Comparison of ENCODE assay signal across 2 cellular contexts in the genomic region with DNA sequence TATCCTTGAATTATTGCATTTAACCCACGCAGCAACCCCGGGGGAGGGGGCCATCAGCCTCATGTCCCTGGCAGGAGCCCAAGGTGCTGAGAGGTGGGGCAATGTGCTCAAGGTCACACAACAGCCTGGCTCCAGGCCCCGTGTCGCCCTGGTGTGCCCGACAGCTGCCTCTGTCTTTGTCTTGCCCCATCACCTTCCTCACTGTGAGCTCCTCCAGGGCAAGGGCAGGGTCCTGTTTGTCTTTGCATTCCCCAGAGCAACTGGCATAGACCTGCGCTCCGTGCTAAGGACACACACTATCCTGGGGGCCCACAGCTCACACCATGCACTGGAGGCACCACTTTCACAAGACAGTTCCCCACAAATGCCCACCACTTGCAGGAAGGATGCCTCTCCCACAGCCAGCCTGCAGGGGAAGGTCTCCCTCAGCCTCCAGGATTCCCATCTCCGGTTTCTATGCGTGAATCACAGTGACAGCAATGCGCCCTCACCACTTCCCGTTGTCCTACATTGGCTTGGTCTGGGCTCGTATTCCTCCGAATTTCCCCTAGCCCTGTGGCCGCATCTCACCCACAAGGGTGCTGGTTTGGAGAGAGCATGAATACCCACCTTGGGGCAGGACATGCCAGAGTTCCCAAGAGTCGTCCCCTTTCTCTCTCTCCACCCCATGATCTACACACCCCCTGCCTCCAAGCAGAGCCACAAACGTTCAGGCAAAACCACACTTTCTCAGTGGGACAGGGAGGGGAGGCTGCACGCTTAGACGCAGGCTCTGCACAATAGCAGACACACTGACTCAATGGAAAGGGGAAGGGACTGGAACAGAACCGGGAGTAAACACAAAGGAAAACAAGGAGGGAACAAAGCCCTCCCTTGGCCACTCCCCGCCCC.
TF ChIP-seq lines count a peak whose summit lies in the region.

No MANE protein-coding gene starts in this region.

TF ChIP-seq in HEK293, 187 proteins besides CTCF, POLR2A, EP300 and RAD21 (continued from another document and continues in another):
- TF ChIP-seq, protein P1, sequence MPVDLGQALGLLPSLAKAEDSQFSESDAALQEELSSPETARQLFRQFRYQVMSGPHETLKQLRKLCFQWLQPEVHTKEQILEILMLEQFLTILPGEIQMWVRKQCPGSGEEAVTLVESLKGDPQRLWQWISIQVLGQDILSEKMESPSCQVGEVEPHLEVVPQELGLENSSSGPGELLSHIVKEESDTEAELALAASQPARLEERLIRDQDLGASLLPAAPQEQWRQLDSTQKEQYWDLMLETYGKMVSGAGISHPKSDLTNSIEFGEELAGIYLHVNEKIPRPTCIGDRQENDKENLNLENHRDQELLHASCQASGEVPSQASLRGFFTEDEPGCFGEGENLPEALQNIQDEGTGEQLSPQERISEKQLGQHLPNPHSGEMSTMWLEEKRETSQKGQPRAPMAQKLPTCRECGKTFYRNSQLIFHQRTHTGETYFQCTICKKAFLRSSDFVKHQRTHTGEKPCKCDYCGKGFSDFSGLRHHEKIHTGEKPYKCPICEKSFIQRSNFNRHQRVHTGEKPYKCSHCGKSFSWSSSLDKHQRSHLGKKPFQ (tag by site-specific recombination; IDR thresholded peaks at IDR 0.05) = no peak
- TF ChIP-seq ZNF560 (tag by site-specific recombination; IDR thresholded peaks at IDR 0.05; ENCODE audit: borderline replicate concordance) (no peak), ZNF133 (tag by site-specific recombination; IDR thresholded peaks at IDR 0.05) (no peak), ZNF169 (tag by site-specific recombination; IDR thresholded peaks at IDR 0.05) (no peak), ZNF266 (tag by site-specific recombination; IDR thresholded peaks at IDR 0.05; ENCODE audit: low read depth) (no peak), HOXD13 (CRISPR knock-in tag; IDR thresholded peaks at IDR 0.05; ENCODE audit: borderline replicate concordance) (no peak), ZFP41 (tag by site-specific recombination; IDR thresholded peaks at IDR 0.05; ENCODE audit: borderline replicate concordance) (no peak), ZNF394 (tag by site-specific recombination; IDR thresholded peaks at IDR 0.05; ENCODE audit: borderline replicate concordance) (no peak), ZNF621 (tag by site-specific recombination; IDR thresholded peaks at IDR 0.05) (no peak), ZNF311 (tag by site-specific recombination; IDR thresholded peaks at IDR 0.05; ENCODE audit: borderline replicate concordance) (no peak), ZNF677 (tag by site-specific recombination; IDR thresholded peaks at IDR 0.05) (no peak), ZNF174 (tag by site-specific recombination; IDR thresholded peaks at IDR 0.05) (no peak), SALL2 (tag by site-specific recombination; IDR thresholded peaks at IDR 0.05; ENCODE audit: borderline replicate concordance) (no peak), ZEB2 (tag by site-specific recombination; IDR thresholded peaks at IDR 0.05) (no peak), ZNF837 (tag by site-specific recombination; IDR thresholded peaks at IDR 0.05) (no peak), ZNF549 (tag by site-specific recombination; IDR thresholded peaks at IDR 0.05) (no peak), ZNF214 (tag by site-specific recombination; IDR thresholded peaks at IDR 0.05; ENCODE audit: borderline replicate concordance) (no peak), ZNF747 (tag by site-specific recombination; IDR thresholded peaks at IDR 0.05) (no peak), ZNF585B (tag by site-specific recombination; IDR thresholded peaks at IDR 0.05) (no peak), ZNF292 (tag by site-specific recombination; IDR thresholded peaks at IDR 0.05; ENCODE audit: borderline replicate concordance, low read depth) (no peak), ZNF274 (IDR thresholded peaks at IDR 0.05; ENCODE audit: low read length) (no peak), ZNF274 (tag by site-specific recombination; IDR thresholded peaks at IDR 0.05; ENCODE audit: borderline replicate concordance) (no peak), BCL11A (tag by site-specific recombination; IDR thresholded peaks at IDR 0.05; ENCODE audit: low read depth) (no peak)
- TF ChIP-seq, protein P2, sequence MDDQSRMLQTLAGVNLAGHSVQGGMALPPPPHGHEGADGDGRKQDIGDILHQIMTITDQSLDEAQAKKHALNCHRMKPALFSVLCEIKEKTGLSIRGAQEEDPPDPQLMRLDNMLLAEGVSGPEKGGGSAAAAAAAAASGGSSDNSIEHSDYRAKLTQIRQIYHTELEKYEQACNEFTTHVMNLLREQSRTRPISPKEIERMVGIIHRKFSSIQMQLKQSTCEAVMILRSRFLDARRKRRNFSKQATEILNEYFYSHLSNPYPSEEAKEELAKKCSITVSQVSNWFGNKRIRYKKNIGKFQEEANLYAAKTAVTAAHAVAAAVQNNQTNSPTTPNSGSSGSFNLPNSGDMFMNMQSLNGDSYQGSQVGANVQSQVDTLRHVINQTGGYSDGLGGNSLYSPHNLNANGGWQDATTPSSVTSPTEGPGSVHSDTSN (CRISPR knock-in tag; IDR thresholded peaks at IDR 0.05) = no peak
- TF ChIP-seq, protein P3, sequence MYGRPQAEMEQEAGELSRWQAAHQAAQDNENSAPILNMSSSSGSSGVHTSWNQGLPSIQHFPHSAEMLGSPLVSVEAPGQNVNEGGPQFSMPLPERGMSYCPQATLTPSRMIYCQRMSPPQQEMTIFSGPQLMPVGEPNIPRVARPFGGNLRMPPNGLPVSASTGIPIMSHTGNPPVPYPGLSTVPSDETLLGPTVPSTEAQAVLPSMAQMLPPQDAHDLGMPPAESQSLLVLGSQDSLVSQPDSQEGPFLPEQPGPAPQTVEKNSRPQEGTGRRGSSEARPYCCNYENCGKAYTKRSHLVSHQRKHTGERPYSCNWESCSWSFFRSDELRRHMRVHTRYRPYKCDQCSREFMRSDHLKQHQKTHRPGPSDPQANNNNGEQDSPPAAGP (tag by site-specific recombination; IDR thresholded peaks at IDR 0.05) = peak; percentile 57
- TF ChIP-seq, protein P4, sequence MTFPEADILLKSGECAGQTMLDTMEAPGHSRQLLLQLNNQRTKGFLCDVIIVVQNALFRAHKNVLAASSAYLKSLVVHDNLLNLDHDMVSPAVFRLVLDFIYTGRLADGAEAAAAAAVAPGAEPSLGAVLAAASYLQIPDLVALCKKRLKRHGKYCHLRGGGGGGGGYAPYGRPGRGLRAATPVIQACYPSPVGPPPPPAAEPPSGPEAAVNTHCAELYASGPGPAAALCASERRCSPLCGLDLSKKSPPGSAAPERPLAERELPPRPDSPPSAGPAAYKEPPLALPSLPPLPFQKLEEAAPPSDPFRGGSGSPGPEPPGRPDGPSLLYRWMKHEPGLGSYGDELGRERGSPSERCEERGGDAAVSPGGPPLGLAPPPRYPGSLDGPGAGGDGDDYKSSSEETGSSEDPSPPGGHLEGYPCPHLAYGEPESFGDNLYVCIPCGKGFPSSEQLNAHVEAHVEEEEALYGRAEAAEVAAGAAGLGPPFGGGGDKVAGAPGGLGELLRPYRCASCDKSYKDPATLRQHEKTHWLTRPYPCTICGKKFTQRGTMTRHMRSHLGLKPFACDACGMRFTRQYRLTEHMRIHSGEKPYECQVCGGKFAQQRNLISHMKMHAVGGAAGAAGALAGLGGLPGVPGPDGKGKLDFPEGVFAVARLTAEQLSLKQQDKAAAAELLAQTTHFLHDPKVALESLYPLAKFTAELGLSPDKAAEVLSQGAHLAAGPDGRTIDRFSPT (tag by site-specific recombination; IDR thresholded peaks at IDR 0.05) = no peak

TF ChIP-seq in endothelial cell of umbilical vein, 7 proteins besides CTCF, POLR2A, EP300 and RAD21 (continued from another document):
- no peak for TF ChIP-seq JUN (IDR thresholded peaks at IDR 0.05; ENCODE audit: borderline replicate concordance, insufficient read depth, insufficient read length, low read depth)
